Comparison of ENCODE assay signal across 8 cellular contexts in the genomic region with DNA sequence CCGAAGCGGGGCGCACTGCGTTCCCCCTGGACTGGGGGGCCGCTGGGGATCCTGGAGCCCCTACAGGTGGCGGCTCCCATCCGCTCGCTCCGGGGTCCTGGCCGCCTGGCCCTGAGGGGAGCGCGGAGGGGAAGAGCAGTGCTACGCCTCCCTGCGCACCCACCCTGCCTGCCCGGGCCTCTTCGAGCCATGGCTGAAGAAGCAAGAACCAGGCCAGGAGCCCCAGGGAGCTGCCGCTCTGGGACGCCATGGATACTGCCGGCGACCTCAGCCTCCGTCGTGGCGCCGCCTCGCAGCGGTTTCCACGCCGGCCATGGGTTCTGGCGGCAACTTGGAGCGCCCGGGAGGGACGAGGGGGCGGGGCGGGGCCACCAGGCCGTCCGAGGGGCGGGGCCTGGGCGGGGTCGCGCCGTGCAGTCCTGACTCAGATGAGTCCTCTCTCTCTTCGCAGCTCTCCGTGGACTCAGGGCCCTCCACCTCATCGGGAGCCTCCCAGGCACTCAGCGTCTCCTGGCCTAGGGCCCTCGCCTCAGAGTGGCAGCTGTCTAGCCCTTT. TPM values are rescaled to one million over a fixed set of nuclear protein-coding genes. Genes with fewer than 3 reads are reported as not detected.
DNase-seq lines count a peak whose midpoint lies in the region; TF ChIP-seq lines count a peak whose summit lies in the region.

No MANE protein-coding gene starts in this region.

- H3K4ac ChIP-seq in neuronal stem cell (ENCODE audit: low read length) = no peak overlapping the region

- WGBS in neuronal stem cell (ENCODE audit: extremely low coverage in 2 of 2, insufficient read length in 2 of 2, insufficient replicate concordance in 1 of 2), 2 donors = no CpG with 5 or more reads among the region's 46 CpGs

- peak overlapping the region; percentile 65 for H2AK5ac ChIP-seq in neuronal stem cell (ENCODE audit: low read depth, low read length)

- H3K9me3 ChIP-seq in fibroblast of lung (ENCODE audit: control insufficient read depth, insufficient read depth, low read depth, low read length) (no peaks in the 10 kb centered on the region), neuronal stem cell (replicated peaks in 1 of 2; ENCODE audit: control insufficient read depth in 2 of 2, insufficient read depth in 1 of 2, low read depth in 1 of 2, low read length in 2 of 2) (no peaks in the 10 kb centered on the region)

- H3K4me3 ChIP-seq in fibroblast of lung (replicated peaks in 1 of 4; ENCODE audit: control extremely low read depth in 1 of 4, insufficient read depth in 1 of 4, low read depth in 3 of 4, low read length in 4 of 4) = peak overlapping the region in 2 of 4 experiments; percentile 3 to 25
- peak overlapping the region in 1 of 2 donors; percentile 76 for H3K4me3 ChIP-seq in neuronal stem cell (ENCODE audit: low read length in 2 of 2)

- peak overlapping the region; percentile 61 for H3K4me3 Mint-ChIP-seq in activated T-cell treated with anti-CD3 and anti-CD28 coated beads, Interleukin-2, amount 50 U/mL, for 24 hours

- no peak overlapping the region for H2BK5ac ChIP-seq in neuronal stem cell (ENCODE audit: low read length)

- H3K36me3 ChIP-seq in fibroblast of lung (ENCODE audit: control insufficient read depth, insufficient read depth, low read length) (no peaks in the 10 kb centered on the region), neuronal stem cell (replicated peaks in 1 of 2; ENCODE audit: control insufficient read depth in 2 of 2, insufficient read depth in 2 of 2, low read length in 2 of 2) (no peaks in the 10 kb centered on the region)

- H3K79me1 ChIP-seq in neuronal stem cell (ENCODE audit: low read depth, low read length) = peaks cover 2% of the 10 kb centered on the region

- TF ChIP-seq CTCF in fibroblast of lung (conservative IDR thresholded peaks at IDR 0.05 in 1 of 2, IDR thresholded peaks at IDR 0.05 in 1 of 2; ENCODE audit: low read depth in 1 of 2, low read length in 2 of 2) = no peak

- peak overlapping the region; percentile 60 for H2AFZ ChIP-seq in fibroblast of lung (ENCODE audit: low read length)
- peak overlapping the region; percentile 81 for H2AFZ ChIP-seq in neuronal stem cell (ENCODE audit: low read length)

- H3K27me3 ChIP-seq in fibroblast of lung (ENCODE audit: control insufficient read depth, insufficient read depth, low read length) = peaks cover 12% of the 10 kb centered on the region
- H3K27me3 ChIP-seq in neuronal stem cell (ENCODE audit: control insufficient read depth in 3 of 3, insufficient read depth in 3 of 3, low read depth in 1 of 3, low read length in 3 of 3) = peaks cover 0 to 34% (median 3%) of the 10 kb centered on the region in 3 experiments

- H4K91ac ChIP-seq in neuronal stem cell (ENCODE audit: low read depth, low read length, poor library complexity) = no peak overlapping the region

- H3K36me3 Mint-ChIP-seq in activated T-cell treated with anti-CD3 and anti-CD28 coated beads, Interleukin-2, amount 50 U/mL, for 24 hours (ENCODE audit: low read depth) = no peaks in the 10 kb centered on the region

- peak overlapping the region; percentile 98 for H3K18ac ChIP-seq in neuronal stem cell (ENCODE audit: low read length)

- H3K14ac ChIP-seq in neuronal stem cell (ENCODE audit: low read length) = peak overlapping the region; percentile 43

- H3K4me1 ChIP-seq in fibroblast of lung (ENCODE audit: control insufficient read depth, extremely low read depth, insufficient read depth, low read length) = no peaks in the 10 kb centered on the region
- H3K4me1 ChIP-seq in neuronal stem cell (ENCODE audit: control insufficient read depth in 2 of 2, insufficient read depth in 1 of 2, low read depth in 1 of 2, low read length in 2 of 2) = peaks cover 0 to 8% of the 10 kb centered on the region in 2 donors

- H3K9me3 Mint-ChIP-seq in activated T-cell treated with anti-CD3 and anti-CD28 coated beads, Interleukin-2, amount 50 U/mL, for 24 hours = no peaks in the 10 kb centered on the region

- H2BK12ac ChIP-seq in neuronal stem cell (ENCODE audit: low read length) = peak overlapping the region; percentile 34

- no peak overlapping the region for H3K27ac Mint-ChIP-seq in activated T-cell treated with anti-CD3 and anti-CD28 coated beads, Interleukin-2, amount 50 U/mL, for 24 hours

- no peak overlapping the region for H3K27ac ChIP-seq in fibroblast of lung (ENCODE audit: insufficient read depth, low read length)
- peak overlapping the region; percentile 44 for H3K27ac ChIP-seq in neuronal stem cell (replicated peaks; ENCODE audit: low read length)

- no peak overlapping the region for H4K8ac ChIP-seq in neuronal stem cell (ENCODE audit: low read depth, low read length)

- H3K9ac ChIP-seq in fibroblast of lung (ENCODE audit: insufficient read depth, low read length) (no peak overlapping the region), neuronal stem cell (ENCODE audit: low read depth, low read length, poor library complexity) (peak overlapping the region; percentile 78)

- peaks cover 22% of the 10 kb centered on the region for H3K27me3 Mint-ChIP-seq in activated T-cell treated with anti-CD3 and anti-CD28 coated beads, Interleukin-2, amount 50 U/mL, for 24 hours

- H3K23ac ChIP-seq in neuronal stem cell (ENCODE audit: low read depth, low read length, poor library complexity) = peak overlapping the region; percentile 71

- peak; percentile 21 for DNase-seq in DMS114 treated with DMSO at 0.1 percent for 48 hours (lab: John Stamatoyannopoulos, UW; ENCODE audit: unreplicated experiment)
- DNase-seq in NCI-H1930 (lab: John Stamatoyannopoulos, UW) = peak; percentile 11 to 38
- DNase-seq in activated T-cell treated with anti-CD3 and anti-CD28 coated beads, Interleukin-2, amount 50 U/mL, for 24 hours = peak; percentile 85
- peak; percentile 41 to 53 for DNase-seq in fibroblast of lung (ENCODE audit: low read depth in 2 of 2)
- peak; percentile 66 for DNase-seq in neuronal stem cell (ENCODE audit: low spot score)
- peak; percentile 16 for DNase-seq in stromal cell of bone marrow (ENCODE audit: low read depth)
- no peak for DNase-seq in NCI-H2171 treated with DMSO at 0.1 percent for 48 hours (lab: John Stamatoyannopoulos, UW)
- DNase-seq in middle frontal gyrus (ENCODE audit: extremely low spot score, low spot score) = no peak

- no peak overlapping the region for H2BK120ac ChIP-seq in neuronal stem cell (ENCODE audit: low read depth, low read length)

- H3K4me1 Mint-ChIP-seq in activated T-cell treated with anti-CD3 and anti-CD28 coated beads, Interleukin-2, amount 50 U/mL, for 24 hours (ENCODE audit: low read depth) = peaks cover 12% of the 10 kb centered on the region

- peak overlapping the region; percentile 25 for H2BK15ac ChIP-seq in neuronal stem cell (ENCODE audit: low read length)

- H3K4me2 ChIP-seq in fibroblast of lung (ENCODE audit: extremely low read depth, insufficient read depth, low read length) (peak overlapping the region; percentile 51), neuronal stem cell (ENCODE audit: insufficient read depth, low read length, poor library complexity, severe bottlenecking) (peak overlapping the region; percentile 78)

- no peaks in the 10 kb centered on the region for H4K20me1 ChIP-seq in fibroblast of lung (ENCODE audit: control insufficient read depth, extremely low read depth, insufficient read depth, low read length)

- H3K79me2 ChIP-seq in fibroblast of lung (ENCODE audit: control insufficient read depth, insufficient read depth, low read length) = no peaks in the 10 kb centered on the region

RNA-seq across cellular contexts. Expression of gene MYL3, which starts 50.9 kb away (rescaled TPM):
- total RNA-seq in fibroblast of lung = 0.50 and 0.51 TPM in 2 replicates
- 0.67 TPM in 1 of 2 replicates, not detected in the other for polyA plus RNA-seq in fibroblast of lung
- polyA plus RNA-seq in fibroblast of lung (2012) = 0.52 TPM in 1 of 2 replicates, not detected in the other
- not detected in 2 replicates for polyA minus RNA-seq in fibroblast of lung (ENCODE audit: low replicate concordance)
- 0.26 TPM for polyA plus RNA-seq in neuronal stem cell (2013, experiment 1 of 2)
- polyA plus RNA-seq in neuronal stem cell (2013, experiment 2 of 2) = 0.25 TPM

Comparison
In these comparisons a context has a peak if more than half of its experiments do, and no peak if none do; other contexts are left out.
1. DNase-seq: peak in DMS114 treated with DMSO at 0.1 percent for 48 hours (single experiment), NCI-H1930 (2 of 2), activated T-cell treated with anti-CD3 and anti-CD28 coated beads, Interleukin-2, amount 50 U/mL, for 24 hours (single experiment), fibroblast of lung (2 of 2), neuronal stem cell (single experiment) and stromal cell of bone marrow (single experiment); none in NCI-H2171 treated with DMSO at 0.1 percent for 48 hours (single experiment) and middle frontal gyrus (single experiment).